Comparison of ENCODE assay signal across 22 cellular contexts in the genomic region with DNA sequence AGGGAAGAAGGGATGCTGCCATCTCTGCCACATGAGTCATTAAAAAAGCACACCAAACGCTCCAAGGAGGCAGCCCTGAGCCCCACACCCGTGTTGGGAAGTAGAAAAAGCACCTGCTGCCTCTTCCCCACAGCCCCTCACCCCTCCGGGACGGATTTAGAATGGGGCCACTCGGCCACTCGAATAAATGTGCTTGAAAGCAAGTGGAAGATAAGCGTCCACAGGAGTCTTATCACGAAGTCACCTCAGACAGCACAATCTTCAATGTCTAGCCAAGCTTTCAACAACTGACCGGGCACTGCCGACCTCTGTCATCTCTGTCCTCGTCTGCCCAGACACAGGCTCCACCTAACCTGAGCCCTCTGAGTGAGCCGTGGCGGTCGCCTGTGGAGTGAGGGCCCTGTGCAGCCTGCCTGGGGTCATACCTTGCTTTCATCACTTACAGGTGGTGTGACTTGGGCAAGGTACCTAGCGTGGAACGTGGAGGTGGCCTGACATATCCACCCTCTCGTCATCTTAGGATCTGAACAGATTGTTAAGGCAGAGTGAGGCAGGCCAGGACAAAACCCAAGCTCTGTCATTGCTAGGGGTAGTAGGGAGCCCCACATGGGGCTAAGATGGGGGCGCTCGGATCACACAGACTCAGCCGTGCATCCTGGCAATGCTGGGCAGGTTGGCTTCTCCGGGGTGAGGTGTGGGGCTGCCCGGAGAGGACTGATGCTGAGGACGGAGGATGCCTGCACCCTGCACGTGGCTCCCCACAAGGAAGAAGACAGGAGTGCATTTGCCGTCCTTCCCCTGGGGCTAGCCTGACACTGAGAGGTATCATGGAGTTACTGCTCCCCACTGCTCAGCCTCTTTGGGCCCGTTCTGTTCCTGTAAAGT. TPM values are rescaled to one million over a fixed set of nuclear protein-coding genes. Genes with fewer than 3 reads are reported as not detected.
DNase-seq lines count a peak whose midpoint lies in the region; ATAC-seq and TF ChIP-seq lines count a peak whose summit lies in the region.
"Had no signal": no experiment of that assay in that cellular context is flagged by ENCODE, and none has a peak within 500 bp of the region (broad histone marks: within the 10 kb centered on the region; RNA-seq: fewer than 3 reads in every experiment).

No MANE protein-coding gene starts in this region.

- H3K4me1 ChIP-seq in IMR-90 (ENCODE audit: control insufficient read depth, insufficient read depth, low read length) = no peaks in the 10 kb centered on the region
- H3K4me1 ChIP-seq in Peyer's patch = peaks cover 0 to 8% (median 0%) of the 10 kb centered on the region in 4 donors
- H3K4me1 ChIP-seq in neuronal stem cell (ENCODE audit: control insufficient read depth in 2 of 2, insufficient read depth in 1 of 2, low read depth in 1 of 2, low read length in 2 of 2) = peaks cover 5 to 9% of the 10 kb centered on the region in 2 donors
- H3K4me1 ChIP-seq: upper lobe of left lung had no signal

- no peaks in the 10 kb centered on the region for H3K9me3 ChIP-seq in IMR-90 (ENCODE audit: control insufficient read depth, insufficient read depth, low read length)
- no peaks in the 10 kb centered on the region for H3K9me3 ChIP-seq in Peyer's patch
- no peaks in the 10 kb centered on the region for H3K9me3 ChIP-seq in neuronal stem cell (replicated peaks in 1 of 2; ENCODE audit: control insufficient read depth in 2 of 2, insufficient read depth in 1 of 2, low read depth in 1 of 2, low read length in 2 of 2)
- H3K9me3 ChIP-seq: heart left ventricle, upper lobe of left lung had no signal

- no peak overlapping the region for H3K27ac ChIP-seq in IMR-90 (ENCODE audit: insufficient read depth, low read length)
- H3K27ac ChIP-seq in Peyer's patch = no peak overlapping the region
- H3K27ac ChIP-seq in neuronal stem cell (replicated peaks; ENCODE audit: low read length) = no peak overlapping the region
- H3K27ac ChIP-seq: heart left ventricle had no signal

- H2BK15ac ChIP-seq in IMR-90 (ENCODE audit: low read depth, low read length) = no peak overlapping the region
- H2BK15ac ChIP-seq in neuronal stem cell (ENCODE audit: low read length) = peak overlapping the region; percentile 10

- TF ChIP-seq POLR2A in IMR-90 (IDR thresholded peaks at IDR 0.05; ENCODE audit: low read depth, low read length) (no peak), Peyer's patch (IDR thresholded peaks at IDR 0.05) (no peak)

- dilution Hi-C loops in IMR-90 (cut with HindIII; ENCODE audit: low sequenced_read_pairs, unreplicated experiment) = no loop called here

- intact Hi-C loops in IMR-90 (cut with micrococcal nuclease) = no loop called here

- no peak overlapping the region for H3K14ac ChIP-seq in IMR-90 (replicated peaks; ENCODE audit: low read depth, low read length)
- H3K14ac ChIP-seq in neuronal stem cell (ENCODE audit: low read length) = no peak overlapping the region

- CTCF ChIA-PET in IMR-90 (lab: Yijun Ruan, JAX) = no interaction called here

- no peaks in the 10 kb centered on the region for H3K9me3 Mint-ChIP-seq in endothelial cell (ENCODE audit: unreplicated experiment)
- H3K9me3 Mint-ChIP-seq: H9 had no signal

- peaks cover 25% of the 10 kb centered on the region for H3K36me3 Mint-ChIP-seq in endothelial cell (ENCODE audit: low read depth, unreplicated experiment)

- H2AK9ac ChIP-seq in IMR-90 (replicated peaks; ENCODE audit: low read depth, low read length, poor library complexity) = no peak overlapping the region

- H3K27me3 ChIP-seq in IMR-90 (ENCODE audit: control insufficient read depth, insufficient read depth, low read length) (peaks cover 18% of the 10 kb centered on the region), Peyer's patch (no peaks in the 10 kb centered on the region), neuronal stem cell (ENCODE audit: control insufficient read depth in 3 of 3, insufficient read depth in 3 of 3, low read depth in 1 of 3, low read length in 3 of 3) (no peaks in the 10 kb centered on the region)
- H3K27me3 ChIP-seq: heart left ventricle, upper lobe of left lung had no signal

- H3K27ac Mint-ChIP-seq in endothelial cell (ENCODE audit: unreplicated experiment) = no peak overlapping the region

- POLR2A ChIA-PET in IMR-90 (lab: Charles Lee; ENCODE audit: unreplicated experiment) = no interaction called here

- in situ Hi-C loops in IMR-90 (cut with MboI; ENCODE audit: low sequenced_read_pairs) = no loop called here

- ATAC-seq in IMR-90 (ENCODE audit: low read depth) = no peak
- ATAC-seq in GM19035 (IDR thresholded peaks at IDR 0.05; ENCODE audit: unreplicated experiment) = no peak
- ATAC-seq in HG03196 (IDR thresholded peaks at IDR 0.05; ENCODE audit: unreplicated experiment) = no peak

- no peak overlapping the region for H3K56ac ChIP-seq in IMR-90 (ENCODE audit: extremely low read depth, insufficient read depth, low read length)

- H2BK5ac ChIP-seq in IMR-90 (ENCODE audit: low read depth, low read length, poor library complexity, severe bottlenecking) (no peak overlapping the region), neuronal stem cell (ENCODE audit: low read length) (peak overlapping the region; percentile 9)

- H2BK12ac ChIP-seq in neuronal stem cell (ENCODE audit: low read length) = peak overlapping the region; percentile 14

- H4K8ac ChIP-seq in IMR-90 (ENCODE audit: low read depth in 2 of 2, low read length in 2 of 2) (no peak overlapping the region), neuronal stem cell (ENCODE audit: low read depth, low read length) (no peak overlapping the region)

- no peak overlapping the region for H2BK120ac ChIP-seq in IMR-90 (ENCODE audit: low read depth, low read length)
- H2BK120ac ChIP-seq in neuronal stem cell (ENCODE audit: low read depth, low read length) = no peak overlapping the region

- H3K9me1 ChIP-seq in IMR-90 (ENCODE audit: insufficient read depth, low read length) = no peaks in the 10 kb centered on the region

- H2AFZ ChIP-seq in IMR-90 (replicated peaks; ENCODE audit: low read length, poor library complexity) (peak overlapping the region; percentile 9), neuronal stem cell (ENCODE audit: low read length) (no peak overlapping the region)

- no peak for DNase-seq in IMR-90
- peak in 2 of 3 donors; percentile 32 to 36 for DNase-seq in Peyer's patch
- DNase-seq in endothelial cell (ENCODE audit: low spot score) = no peak
- no peak for DNase-seq in neuronal stem cell (ENCODE audit: low spot score)
- no peak for DNase-seq in NCI-H2196 (lab: John Stamatoyannopoulos, UW; ENCODE audit: unreplicated experiment)
- DNase-seq in cerebellar cortex (ENCODE audit: low spot score) = no peak
- DNase-seq: activated CD4-positive, alpha-beta T cell treated with anti-CD3 and anti-CD28 coated beads for 1 hour; activated naive CD4-positive, alpha-beta T cell treated with Interleukin-2 at 50 U/mL for 16 hours; activated T-cell treated with anti-CD3 and anti-CD28 coated beads, Interleukin-2, amount 50 U/mL, for 1 hour; anterior cingulate cortex; central memory CD4-positive, alpha-beta T cell; H9; midbrain; NCI-H187; NCI-H2171 treated with DMSO at 0.1 percent for 48 hours; NCI-H526; stimulated activated CD8-positive, alpha-beta memory T cell treated with anti-CD3 and anti-CD28 coated beads, Interleukin-4, amount 100 ng/mL, for 48 hours; T-helper 9 cell had no signal

- no peaks in the 10 kb centered on the region for H3K4me1 Mint-ChIP-seq in endothelial cell (ENCODE audit: unreplicated experiment)

- no peak overlapping the region for H2BK20ac ChIP-seq in IMR-90 (ENCODE audit: low read depth, low read length)

- H3K4me3 Mint-ChIP-seq in endothelial cell (ENCODE audit: unreplicated experiment) = peak overlapping the region; percentile 74
- H3K4me3 Mint-ChIP-seq: H9 had no signal

- TF ChIP-seq RAD21 in IMR-90 (IDR thresholded peaks at IDR 0.05; ENCODE audit: low read length) = no peak

- no TSS peak for BruUV-seq in IMR-90 (replicated peaks; lab: Mats Ljungman, UMichigan)

- no peaks in the 10 kb centered on the region for H4K20me1 ChIP-seq in IMR-90 (ENCODE audit: insufficient read depth, low read length)

- peaks cover 10% of the 10 kb centered on the region for H3K27me3 Mint-ChIP-seq in endothelial cell (ENCODE audit: unreplicated experiment)

- no peak overlapping the region for H3K4me2 ChIP-seq in IMR-90 (ENCODE audit: low read depth, low read length)
- H3K4me2 ChIP-seq in neuronal stem cell (ENCODE audit: insufficient read depth, low read length, poor library complexity, severe bottlenecking) = no peak overlapping the region

- H3K9ac ChIP-seq in IMR-90 (ENCODE audit: low read depth, low read length) = no peak overlapping the region
- H3K9ac ChIP-seq in neuronal stem cell (ENCODE audit: low read depth, low read length, poor library complexity) = no peak overlapping the region

- H3K79me1 ChIP-seq in IMR-90 (ENCODE audit: low read depth in 1 of 2, low read length in 2 of 2) (no peaks in the 10 kb centered on the region), neuronal stem cell (ENCODE audit: low read depth, low read length) (no peaks in the 10 kb centered on the region)

- H3K4ac ChIP-seq in IMR-90 (ENCODE audit: low read depth, low read length) (no peak overlapping the region), neuronal stem cell (ENCODE audit: low read length) (no peak overlapping the region)

- H3K23ac ChIP-seq in IMR-90 (ENCODE audit: low read depth, low read length) (no peak overlapping the region), neuronal stem cell (ENCODE audit: low read depth, low read length, poor library complexity) (no peak overlapping the region)

- 84% methylated on average over 8 of the region's 26 CpGs; no CpG with 5 or more reads in 1 of the 2 experiments for WGBS in IMR-90 (ENCODE audit: extremely low coverage in 2 of 2, insufficient read length in 1 of 2), 2 experiments
- no CpG with 5 or more reads among the region's 26 CpGs for WGBS in neuronal stem cell (ENCODE audit: extremely low coverage in 2 of 2, insufficient read length in 2 of 2, insufficient replicate concordance in 1 of 2), 2 donors

- no peak overlapping the region for H3K18ac ChIP-seq in IMR-90 (ENCODE audit: low read depth, low read length)
- H3K18ac ChIP-seq in neuronal stem cell (ENCODE audit: low read length) = no peak overlapping the region

- H2AK5ac ChIP-seq in IMR-90 (ENCODE audit: low read depth, low read length) = no peak overlapping the region
- H2AK5ac ChIP-seq in neuronal stem cell (ENCODE audit: low read depth, low read length) = no peak overlapping the region

- H4K91ac ChIP-seq in IMR-90 (ENCODE audit: insufficient read depth, low read depth, low read length) (no peak overlapping the region), neuronal stem cell (ENCODE audit: low read depth, low read length, poor library complexity) (no peak overlapping the region)

- no peak for TF ChIP-seq CTCF in IMR-90 (conservative IDR thresholded peaks at IDR 0.05; ENCODE audit: low read depth, low read length)
- TF ChIP-seq CTCF in Peyer's patch (IDR thresholded peaks at IDR 0.05) = no peak
- no peak for TF ChIP-seq CTCF in endothelial cell (IDR thresholded peaks at IDR 0.05; ENCODE audit: unreplicated experiment)

- no peak overlapping the region for H4K5ac ChIP-seq in IMR-90 (ENCODE audit: low read depth, low read length)

- H3K36me3 ChIP-seq in IMR-90 (ENCODE audit: control insufficient read depth, insufficient read depth, low read length) = no peaks in the 10 kb centered on the region
- H3K36me3 ChIP-seq in Peyer's patch = peaks cover 0 to 52% (median 0%) of the 10 kb centered on the region in 3 donors
- H3K36me3 ChIP-seq in neuronal stem cell (replicated peaks in 1 of 2; ENCODE audit: control insufficient read depth in 2 of 2, insufficient read depth in 2 of 2, low read length in 2 of 2) = peaks cover 0 to 21% of the 10 kb centered on the region in 2 donors
- H3K36me3 ChIP-seq: heart left ventricle had no signal

- no peak overlapping the region for H3K4me3 ChIP-seq in IMR-90 (ENCODE audit: insufficient read depth, low read depth, low read length)
- no peak overlapping the region for H3K4me3 ChIP-seq in Peyer's patch
- no peak overlapping the region for H3K4me3 ChIP-seq in neuronal stem cell (ENCODE audit: low read length in 2 of 2)
- H3K4me3 ChIP-seq: heart left ventricle, upper lobe of left lung had no signal

RNA-seq across cellular contexts. Expression of gene PSMG4, which starts 34.8 kb away (rescaled TPM):
- total RNA-seq in IMR-90 (2012; rRNA removed) (5.6 and 6.7 TPM in 2 replicates), Peyer's patch (10 to 100 TPM in 3 of 4 donors, 1 to 10 TPM in 1; 6.6 to 16.8 (median 15.9) TPM), endothelial cell (ENCODE audit: unreplicated experiment) (9.7 TPM)
- 13.4 and 17.7 TPM in 2 replicates for polyA plus RNA-seq in IMR-90 (2012; rRNA removed)
- 34.8 and 53.3 TPM in 2 replicates for polyA plus RNA-seq in IMR-90 (2012; cell fraction: cytosol; rRNA removed)
- polyA plus RNA-seq in IMR-90 (2012; cell fraction: nucleus; rRNA removed; ENCODE audit: low replicate concordance) = 16.6 and 24.3 TPM in 2 replicates
- polyA plus RNA-seq in neuronal stem cell (2013, experiment 1 of 2) = 24.7 TPM
- polyA plus RNA-seq in neuronal stem cell (2013, experiment 2 of 2) = 24.4 TPM

Comparison
In these comparisons a context has a peak if more than half of its experiments do, and no peak if none do; other contexts are left out.
1. DNase-seq: peak in Peyer's patch (2 of 3); none in IMR-90 (single experiment), endothelial cell (single experiment), neuronal stem cell (single experiment), NCI-H2196 (single experiment) and cerebellar cortex (single experiment).